17 cellular contexts compared by ENCODE assay signal in genomic region chr3:189368384-189368783, GRCh38.
A peak's percentile ranks its signal among the peaks of the same experiment; 100 is the strongest.
DNase-seq lines count a peak whose midpoint lies in the region; ATAC-seq, FAIRE-seq and TF ChIP-seq lines count a peak whose summit lies in the region.
"Had no signal": no experiment of that assay in that cellular context is flagged by ENCODE, and none has a peak within 500 bp of the region (broad histone marks: within the 10 kb centered on the region; RNA-seq: fewer than 3 reads in every experiment).

No MANE protein-coding gene starts in this region.

- no peaks in the 10 kb centered on the region for H3K27me3 Mint-ChIP-seq in activated CD8-positive, alpha-beta memory T cell treated with anti-CD3 and anti-CD28 coated beads, Interleukin-2, amount 10 ng/mL, durations not matched to agents 7 days and 5 days
- H3K27me3 Mint-ChIP-seq: T-helper 17 cell had no signal

- no peak overlapping the region for H3K4me3 Mint-ChIP-seq in activated CD8-positive, alpha-beta memory T cell treated with anti-CD3 and anti-CD28 coated beads, Interleukin-2, amount 10 ng/mL, durations not matched to agents 7 days and 5 days
- H3K4me3 Mint-ChIP-seq: T-helper 17 cell had no signal

- H3K9ac ChIP-seq in OCI-LY3 (ENCODE audit: low read length): no peak overlapping the region

- H3K9me3 ChIP-seq in OCI-LY3 (ENCODE audit: insufficient read depth, low read length): no peaks in the 10 kb centered on the region

- FAIRE-seq in H54 (lab: Jason Lieb, UNC): peak; percentile 43
- FAIRE-seq: HTR-8/SVneo had no signal

- H3K36me3 ChIP-seq in OCI-LY3 (replicated peaks; ENCODE audit: low read depth, low read length): no peaks in the 10 kb centered on the region

- no peak overlapping the region for H3K27ac ChIP-seq in OCI-LY3 (ENCODE audit: low read length)
- H3K27ac ChIP-seq: C4-2B had no signal

- H3K4me1 ChIP-seq in OCI-LY3 (ENCODE audit: low read length): peaks cover 5% of the 10 kb centered on the region

- no peaks in the 10 kb centered on the region for H3K9me3 Mint-ChIP-seq in activated CD8-positive, alpha-beta memory T cell treated with anti-CD3 and anti-CD28 coated beads, Interleukin-2, amount 10 ng/mL, durations not matched to agents 7 days and 5 days (ENCODE audit: low read depth)

- in situ Hi-C loops in G401 (cut with HindIII; ENCODE audit: low sequenced_read_pairs): no loop called here

- no peak overlapping the region for H3K4me3 ChIP-seq in OCI-LY3 (ENCODE audit: low read length)

- H3K36me3 Mint-ChIP-seq in activated CD8-positive, alpha-beta memory T cell treated with anti-CD3 and anti-CD28 coated beads, Interleukin-2, amount 10 ng/mL, durations not matched to agents 7 days and 5 days: peaks cover 1% of the 10 kb centered on the region

- TF ChIP-seq POLR2A in H54 (IDR thresholded peaks at IDR 0.05; ENCODE audit: low read depth, low read length): no peak

- H3K27ac Mint-ChIP-seq in activated CD8-positive, alpha-beta memory T cell treated with anti-CD3 and anti-CD28 coated beads, Interleukin-2, amount 10 ng/mL, durations not matched to agents 7 days and 5 days: no peak overlapping the region
- H3K27ac Mint-ChIP-seq: T-helper 17 cell had no signal

- peaks cover 16% of the 10 kb centered on the region for H3K4me1 Mint-ChIP-seq in activated CD8-positive, alpha-beta memory T cell treated with anti-CD3 and anti-CD28 coated beads, Interleukin-2, amount 10 ng/mL, durations not matched to agents 7 days and 5 days
- H3K4me1 Mint-ChIP-seq: T-helper 17 cell had no signal

- TF ChIP-seq CTCF in OCI-LY3 (IDR thresholded peaks at IDR 0.05; ENCODE audit: low read depth, low read length): no peak

- H3K4me2 ChIP-seq in OCI-LY3 (ENCODE audit: low read length): 0 out of 2 replicates have a peak overlapping the region, but pooled peaks have one; percentile 9

- H2AFZ ChIP-seq in OCI-LY3 (ENCODE audit: low read depth, low read length): no peak overlapping the region

- peak; percentile 20 for ATAC-seq in activated CD8-positive, alpha-beta memory T cell treated with anti-CD3 and anti-CD28 coated beads, Interleukin-2, amount 10 ng/mL, durations not matched to agents 7 days and 5 days
- ATAC-seq: PC-3, SK-N-SH treated with all-trans-retinoic acid at 6 μM for 48 hours, T-helper 17 cell had no signal

- no peaks in the 10 kb centered on the region for H3K79me2 ChIP-seq in OCI-LY3 (ENCODE audit: low read length)

- no peaks in the 10 kb centered on the region for H4K20me1 ChIP-seq in OCI-LY3 (ENCODE audit: insufficient read depth, low read length)

- DNase-seq in activated CD8-positive, alpha-beta memory T cell treated with anti-CD3 and anti-CD28 coated beads, Interleukin-2, amount 10 ng/mL, durations not matched to agents 7 days and 5 days: no peak
- no peak for DNase-seq in activated CD8-positive, alpha-beta memory T cell treated with anti-CD3 and anti-CD28 coated beads, Interleukin-2, amount 50 U/mL, for 4 hours
- DNase-seq in H54 (ENCODE audit: insufficient read length, low spot score) (no peak), renal cortical epithelial cell (ENCODE audit: low read depth) (peak; percentile 34), DMS53 treated with DMSO at 0.1 percent for 48 hours (lab: John Stamatoyannopoulos, UW; ENCODE audit: unreplicated experiment) (no peak), G401 (ENCODE audit: low spot score) (no peak), OCI-M1 (lab: John Stamatoyannopoulos, UW) (no peak)
- DNase-seq: NCI-H1105 treated with DMSO at 0.1 percent for 48 hours, NCI-H187, NCI-H446 treated with DMSO at 0.1 percent for 48 hours, NCI-H82, PC-3, T-helper 17 cell had no signal

- no peaks in the 10 kb centered on the region for H3K27me3 ChIP-seq in OCI-LY3 (ENCODE audit: low read depth, low read length)

- CTCF ChIA-PET in activated CD8-positive, alpha-beta memory T cell treated with anti-CD3 and anti-CD28 coated beads, Interleukin-2, amount 10 ng/mL, durations not matched to agents 7 days and 5 days (lab: Charles Lee): no interaction called here
